Comparison of ENCODE assay signal across 19 cellular contexts in the genomic region with DNA sequence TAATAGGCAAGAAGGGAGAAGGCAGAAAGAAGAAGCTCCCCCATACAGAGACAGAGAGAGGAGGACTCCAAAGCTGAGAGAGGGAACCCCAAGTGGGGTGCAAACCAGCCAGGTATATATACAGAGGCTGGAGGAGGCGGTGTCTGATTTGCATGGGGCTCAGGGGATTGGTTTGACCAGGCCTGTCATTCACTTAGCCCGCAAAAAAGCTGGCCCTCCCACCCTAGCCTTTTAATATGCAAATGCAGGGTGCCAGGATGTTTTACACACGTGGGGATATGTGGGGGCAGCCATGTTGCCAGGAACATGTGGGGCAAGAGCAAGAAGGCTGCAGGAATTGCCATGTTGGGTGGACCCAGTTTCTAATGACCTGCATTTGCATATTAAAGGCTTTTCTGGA. TPM values are rescaled to one million over a fixed set of nuclear protein-coding genes. Genes with fewer than 3 reads are reported as not detected.
DNase-seq lines count a peak whose midpoint lies in the region; TF ChIP-seq lines count a peak whose summit lies in the region.
"Had no signal": no experiment of that assay in that cellular context is flagged by ENCODE, and none has a peak within 500 bp of the region (broad histone marks: within the 10 kb centered on the region; RNA-seq: fewer than 3 reads in every experiment).

No MANE protein-coding gene starts in this region.

- in situ Hi-C loops in brain microvascular endothelial cell (cut with HindIII; ENCODE audit: low pct_ligation_motif_present, low sequenced_read_pairs): loop anchor here (25.0 kb wide), 1 partner anchor 87 kb away; a partner anchor contains a TSS

- TF ChIP-seq CTCF in GM12865 (IDR thresholded peaks at IDR 0.05; ENCODE audit: insufficient read depth, low read depth, low read length, missing control alignments) (no peak), endodermal cell (conservative IDR thresholded peaks at IDR 0.05) (no peak), hepatocyte (IDR thresholded peaks at IDR 0.05; ENCODE audit: poor library complexity) (no peak), brain microvascular endothelial cell (IDR thresholded peaks at IDR 0.05; ENCODE audit: low read depth, low read length, missing control alignments) (no peak)

- H3K4me2 ChIP-seq in hepatocyte: no peak overlapping the region

- no peaks in the 10 kb centered on the region for H3K79me2 ChIP-seq in hepatocyte
- H3K79me2 ChIP-seq: parathyroid adenoma had no signal

- H3K36me3 Mint-ChIP-seq in endodermal cell (ENCODE audit: low read depth): no peaks in the 10 kb centered on the region
- H3K36me3 Mint-ChIP-seq: naive B cell had no signal

- H3K4me1 ChIP-seq in HUES64 (ENCODE audit: insufficient read depth, low read length) (peaks cover 12% of the 10 kb centered on the region), NT2/D1 (ENCODE audit: insufficient read depth, insufficient read length) (peaks cover 7% of the 10 kb centered on the region), endodermal cell (ENCODE audit: control insufficient read depth, insufficient read depth, low read length) (no peaks in the 10 kb centered on the region), hepatocyte (ENCODE audit: insufficient read depth) (no peaks in the 10 kb centered on the region)
- H3K4me1 ChIP-seq: parathyroid adenoma had no signal

- peak; percentile 52 for DNase-seq in GM12865 (ENCODE audit: low read depth)
- DNase-seq in NT2/D1 (ENCODE audit: low read depth, low spot score): peak; percentile 77
- peak; percentile 81 for DNase-seq in endodermal cell
- DNase-seq in hepatocyte (ENCODE audit: low spot score): no peak
- no peak for DNase-seq in activated gamma-delta T cell treated with Interleukin-2 at 50 U/mL for 16 hours
- DNase-seq in brain microvascular endothelial cell: no peak
- DNase-seq: activated CD8-positive, alpha-beta memory T cell treated with anti-CD3 and anti-CD28 coated beads for 24 hours; effector CD4-positive, alpha-beta T cell; esophagus squamous epithelium; islet precursor cell; Kasumi-1; naive B cell; NCI-H1930; stimulated activated CD4-positive, alpha-beta T cell treated with anti-CD3 and anti-CD28 coated beads, Interleukin-4, amount 100 ng/mL, for 4 hours; stimulated activated CD8-positive, alpha-beta memory T cell treated with anti-CD3 and anti-CD28 coated beads, Interleukin-4, amount 100 ng/mL, for 48 hours; testis had no signal

- H3K27ac ChIP-seq in HUES64 (ENCODE audit: low read depth, low read length): 0 out of 2 replicates have a peak overlapping the region, but pooled peaks have one; percentile 53
- no peak overlapping the region for H3K27ac ChIP-seq in endodermal cell (ENCODE audit: low read depth, low read length)
- no peak overlapping the region for H3K27ac ChIP-seq in hepatocyte
- no peak overlapping the region for H3K27ac ChIP-seq in brain microvascular endothelial cell
- H3K27ac ChIP-seq: cardiac muscle cell, esophagus squamous epithelium, parathyroid adenoma, testis had no signal

- no peaks in the 10 kb centered on the region for H4K20me1 ChIP-seq in hepatocyte (ENCODE audit: insufficient read depth, poor library complexity, severe bottlenecking)

- no peak overlapping the region for H3K9ac ChIP-seq in HUES64 (ENCODE audit: low read depth, low read length)
- no peak overlapping the region for H3K9ac ChIP-seq in NT2/D1 (ENCODE audit: insufficient read length, low read depth)
- no peak overlapping the region for H3K9ac ChIP-seq in endodermal cell (ENCODE audit: extremely low read depth, low read length, poor library complexity, severe bottlenecking)
- H3K9ac ChIP-seq: parathyroid adenoma had no signal

- no peaks in the 10 kb centered on the region for H3K9me3 ChIP-seq in HUES64 (ENCODE audit: insufficient read depth, low read depth, low read length)
- H3K9me3 ChIP-seq in NT2/D1 (ENCODE audit: insufficient read depth, low read length): no peaks in the 10 kb centered on the region
- H3K9me3 ChIP-seq in endodermal cell (ENCODE audit: control insufficient read depth, low read length): no peaks in the 10 kb centered on the region
- no peaks in the 10 kb centered on the region for H3K9me3 ChIP-seq in hepatocyte (ENCODE audit: low read depth)
- H3K9me3 ChIP-seq: esophagus squamous epithelium, testis had no signal

- H2AFZ ChIP-seq in hepatocyte: no peak overlapping the region
- H2AFZ ChIP-seq: parathyroid adenoma had no signal

- H3K9me2 ChIP-seq in hepatocyte (replicated peaks; ENCODE audit: insufficient read depth): no peaks in the 10 kb centered on the region

- H3K27me3 ChIP-seq in HUES64 (ENCODE audit: insufficient read depth, low read length): no peaks in the 10 kb centered on the region
- no peaks in the 10 kb centered on the region for H3K27me3 ChIP-seq in NT2/D1 (ENCODE audit: insufficient read depth, insufficient read length)
- H3K27me3 ChIP-seq in endodermal cell (ENCODE audit: control insufficient read depth, insufficient read depth, low read length, poor library complexity, severe bottlenecking): no peaks in the 10 kb centered on the region
- H3K27me3 ChIP-seq in hepatocyte: no peaks in the 10 kb centered on the region
- no peaks in the 10 kb centered on the region for H3K27me3 ChIP-seq in brain microvascular endothelial cell (replicated peaks)
- H3K27me3 ChIP-seq: cardiac muscle cell, esophagus squamous epithelium, testis had no signal

- H3K27ac Mint-ChIP-seq in endodermal cell: no peak overlapping the region
- H3K27ac Mint-ChIP-seq: naive B cell had no signal

- peaks cover 11% of the 10 kb centered on the region for H3K4me1 Mint-ChIP-seq in endodermal cell

- H3K9me3 Mint-ChIP-seq in endodermal cell: no peaks in the 10 kb centered on the region
- H3K9me3 Mint-ChIP-seq: naive B cell had no signal

- 50% methylated on average over 3 of the region's 3 CpGs for WGBS in HUES64
- 14 to 65% methylated on average over 1 to 3 of the region's 3 CpGs for WGBS in endodermal cell (ENCODE audit: insufficient coverage in 1 of 2, insufficient read length in 1 of 2), 2 experiments
- WGBS in hepatocyte (ENCODE audit: low lambda C conversion rate, missing lambda C conversion rate): 53% methylated on average over 3 of the region's 3 CpGs

- H3K27me3 Mint-ChIP-seq in endodermal cell (ENCODE audit: insufficient read depth): no peaks in the 10 kb centered on the region

- no peaks in the 10 kb centered on the region for H3K36me3 ChIP-seq in HUES64 (ENCODE audit: insufficient read depth, low read length)
- H3K36me3 ChIP-seq in NT2/D1 (ENCODE audit: insufficient read depth, insufficient read length, low read length): no peaks in the 10 kb centered on the region
- H3K36me3 ChIP-seq in endodermal cell (ENCODE audit: control insufficient read depth, insufficient read depth, low read length): no peaks in the 10 kb centered on the region
- H3K36me3 ChIP-seq in hepatocyte (replicated peaks; ENCODE audit: insufficient read depth, low read depth): no peaks in the 10 kb centered on the region
- no peaks in the 10 kb centered on the region for H3K36me3 ChIP-seq in brain microvascular endothelial cell (replicated peaks)
- H3K36me3 ChIP-seq: cardiac muscle cell, esophagus squamous epithelium had no signal

- no peak overlapping the region for H3K4me3 ChIP-seq in GM12865 (ENCODE audit: low read depth, low read length)
- H3K4me3 ChIP-seq in HUES64 (ENCODE audit: low read length): no peak overlapping the region
- H3K4me3 ChIP-seq in NT2/D1 (ENCODE audit: insufficient read length, low read depth): no peak overlapping the region
- no peak overlapping the region for H3K4me3 ChIP-seq in endodermal cell (ENCODE audit: low read length)
- no peak overlapping the region for H3K4me3 ChIP-seq in hepatocyte
- no peak overlapping the region for H3K4me3 ChIP-seq in brain microvascular endothelial cell (ENCODE audit: low read depth, low read length)
- H3K4me3 ChIP-seq: cardiac muscle cell, esophagus squamous epithelium, testis had no signal

- H3K4me3 Mint-ChIP-seq in endodermal cell: no peak overlapping the region
- H3K4me3 Mint-ChIP-seq: naive B cell had no signal

RNA-seq across cellular contexts. Expression of a gene that starts 37.0 kb away (rescaled TPM):
- polyA plus RNA-seq in HUES64 (2013, experiment 1 of 2): 53.5 TPM
- polyA plus RNA-seq in HUES64 (2013, experiment 2 of 2): 47.7 TPM
- total RNA-seq in endodermal cell: 10 to 100 TPM in 1 of 2 donors, 1 to 10 TPM in 1; 9.4 to 19.0 TPM
- 8.7 TPM for polyA plus RNA-seq in endodermal cell (2013, experiment 1 of 2)
- 7.7 TPM for polyA plus RNA-seq in endodermal cell (2013, experiment 2 of 2)
- total RNA-seq in hepatocyte: 21.0 and 26.0 TPM in 2 replicates
- polyA plus RNA-seq in hepatocyte: 56.0 and 60.7 TPM in 2 replicates

RNA-seq across cellular contexts. Expression of a gene that starts 56.1 kb away (rescaled TPM):
- polyA plus RNA-seq in HUES64 (2013, experiment 1 of 2): 21.5 TPM
- polyA plus RNA-seq in HUES64 (2013, experiment 2 of 2): 22.9 TPM
- total RNA-seq in endodermal cell: 10 to 100 TPM; 14.3 to 21.2 TPM
- 9.0 TPM for polyA plus RNA-seq in endodermal cell (2013, experiment 1 of 2)
- polyA plus RNA-seq in endodermal cell (2013, experiment 2 of 2): 8.0 TPM
- 67.4 and 92.5 TPM in 2 replicates for total RNA-seq in hepatocyte
- 137 and 145 TPM in 2 replicates for polyA plus RNA-seq in hepatocyte

Comparison
In these comparisons a context has a peak if more than half of its experiments do, and no peak if none do; other contexts are left out.
1. DNase-seq: peak in GM12865 (single experiment), NT2/D1 (single experiment) and endodermal cell (single experiment); none in hepatocyte (single experiment), activated gamma-delta T cell treated with Interleukin-2 at 50 U/mL for 16 hours (single experiment) and brain microvascular endothelial cell (single experiment).